Comparison of ENCODE assay signal across 1 cellular context in the genomic region with DNA sequence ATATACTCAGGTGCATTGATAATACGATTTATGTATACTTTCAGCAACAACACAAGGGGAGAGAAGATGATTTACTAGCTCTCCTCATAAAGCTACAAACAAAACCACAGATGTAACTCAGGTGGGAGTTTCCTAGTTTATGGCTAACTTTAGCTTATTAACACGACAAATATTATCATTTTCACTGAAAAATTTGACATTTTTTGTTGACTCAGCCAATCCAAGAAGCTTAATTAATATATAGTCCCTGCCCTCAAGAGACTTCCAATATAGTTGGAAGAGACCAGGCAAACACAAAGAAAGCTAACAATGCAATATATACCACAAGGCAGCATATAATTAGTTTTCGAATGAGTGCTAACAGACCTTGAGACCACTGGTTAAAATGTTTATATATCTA.
TF ChIP-seq lines count a peak whose summit lies in the region.

No MANE protein-coding gene starts in this region.

TF ChIP-seq in H1, 55 proteins besides CTCF, POLR2A, EP300 and RAD21:
- TF ChIP-seq SIN3A (conservative IDR thresholded peaks at IDR 0.05 in 1 of 2, IDR thresholded peaks at IDR 0.05 in 1 of 2; ENCODE audit: low read depth in 1 of 2, low read length in 2 of 2) (no peak), JUN (IDR thresholded peaks at IDR 0.05; ENCODE audit: low read depth, low read length) (no peak), ASH2L (IDR thresholded peaks at IDR 0.05; ENCODE audit: low read length) (no peak), TAF7 (optimal IDR thresholded peaks at IDR 0.05; ENCODE audit: borderline replicate concordance, low read depth, low read length) (no peak), CBX5 (IDR thresholded peaks at IDR 0.05; ENCODE audit: low read depth, low read length) (no peak), GABPA (IDR thresholded peaks at IDR 0.05; ENCODE audit: borderline replicate concordance, insufficient read depth, low read length) (no peak), CTBP2 (IDR thresholded peaks at IDR 0.05; ENCODE audit: borderline replicate concordance, insufficient read depth, insufficient read length, low read length) (no peak), KDM1A (IDR thresholded peaks at IDR 0.05; ENCODE audit: borderline replicate concordance, low read length) (no peak), HDAC6 (IDR thresholded peaks at IDR 0.05; ENCODE audit: low read depth, low read length) (no peak), SRF (IDR thresholded peaks at IDR 0.05; ENCODE audit: low read depth, low read length) (no peak), PHF8 (conservative IDR thresholded peaks at IDR 0.05; ENCODE audit: low read depth, low read length) (no peak)
- TF ChIP-seq, protein P1, sequence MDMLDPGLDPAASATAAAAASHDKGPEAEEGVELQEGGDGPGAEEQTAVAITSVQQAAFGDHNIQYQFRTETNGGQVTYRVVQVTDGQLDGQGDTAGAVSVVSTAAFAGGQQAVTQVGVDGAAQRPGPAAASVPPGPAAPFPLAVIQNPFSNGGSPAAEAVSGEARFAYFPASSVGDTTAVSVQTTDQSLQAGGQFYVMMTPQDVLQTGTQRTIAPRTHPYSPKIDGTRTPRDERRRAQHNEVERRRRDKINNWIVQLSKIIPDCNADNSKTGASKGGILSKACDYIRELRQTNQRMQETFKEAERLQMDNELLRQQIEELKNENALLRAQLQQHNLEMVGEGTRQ (IDR thresholded peaks at IDR 0.05; ENCODE audit: low read length), result no peak
